In the genomic region with DNA sequence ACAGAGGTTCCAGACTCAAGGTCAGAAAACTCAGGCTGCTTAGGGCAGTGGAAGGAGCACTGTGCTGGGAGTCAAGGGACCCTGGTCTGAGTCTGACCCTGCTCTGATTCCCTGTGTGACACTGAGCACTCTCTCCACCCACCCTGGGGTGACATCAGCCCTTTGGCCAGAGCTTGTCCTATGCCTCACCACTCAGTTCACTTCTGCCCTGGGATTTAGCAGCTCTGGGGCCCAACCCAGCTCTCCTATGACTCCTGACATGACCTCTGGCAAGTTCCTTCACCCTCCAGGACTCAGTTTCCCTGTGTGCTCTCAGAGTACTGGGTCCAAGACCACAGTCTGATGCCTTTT, we compare ENCODE assay signal across 14 cellular contexts.
DNase-seq lines count a peak whose midpoint lies in the region; ATAC-seq, FAIRE-seq and TF ChIP-seq lines count a peak whose summit lies in the region.
"Had no signal": no experiment of that assay in that cellular context is flagged by ENCODE, and none has a peak within 500 bp of the region (broad histone marks: within the 10 kb centered on the region; RNA-seq: fewer than 3 reads in every experiment).

No MANE protein-coding gene starts in this region.

- H3K9me3 ChIP-seq in A549, result no peaks in the 10 kb centered on the region
- H3K9me3 ChIP-seq: thoracic aorta had no signal

- no peak for TF ChIP-seq EP300 in A549 (IDR thresholded peaks at IDR 0.05)

- no peak overlapping the region for H3K27ac Mint-ChIP-seq in type B pancreatic cell
- H3K27ac Mint-ChIP-seq: activated naive CD8-positive, alpha-beta T cell treated with anti-CD3 and anti-CD28 coated beads, Interleukin-2, amount 50 U/mL, for 24 hours; progenitor cell of endocrine pancreas; T-cell had no signal

- FAIRE-seq in A549 (lab: Jason Lieb, UNC), result no peak

- ATAC-seq in A549, result peak; percentile 28 to 61; a peak in 4 of 6 replicates
- peak; percentile 16 for ATAC-seq in GM19372 (IDR thresholded peaks at IDR 0.05; ENCODE audit: low read depth, unreplicated experiment)
- peak; percentile 18 for ATAC-seq in HG03039 (IDR thresholded peaks at IDR 0.05; ENCODE audit: unreplicated experiment)

- no peak overlapping the region for H3K27ac ChIP-seq in A549
- H3K27ac ChIP-seq: thoracic aorta had no signal

- POLR2A ChIA-PET in A549 (lab: Yijun Ruan, JAX), result no interaction called here

- no peaks in the 10 kb centered on the region for H3K4me1 ChIP-seq in A549

- no peak overlapping the region for H3K4me3 ChIP-seq in A549
- H3K4me3 ChIP-seq: thoracic aorta had no signal

- H3K9me3 Mint-ChIP-seq in type B pancreatic cell, result no peaks in the 10 kb centered on the region
- H3K9me3 Mint-ChIP-seq: activated naive CD8-positive, alpha-beta T cell treated with anti-CD3 and anti-CD28 coated beads, Interleukin-2, amount 50 U/mL, for 24 hours; T-cell had no signal

- TF ChIP-seq RAD21 in A549 (conservative IDR thresholded peaks at IDR 0.05 in 1 of 2, IDR thresholded peaks at IDR 0.05 in 1 of 2), result no peak

- H3K4me1 Mint-ChIP-seq in type B pancreatic cell (ENCODE audit: unreplicated experiment), result peaks cover 4% of the 10 kb centered on the region
- H3K4me1 Mint-ChIP-seq: activated naive CD8-positive, alpha-beta T cell treated with anti-CD3 and anti-CD28 coated beads, Interleukin-2, amount 50 U/mL, for 24 hours; T-cell had no signal

- TF ChIP-seq CTCF in A549 (IDR thresholded peaks at IDR 0.05), result no peak
- no peak for TF ChIP-seq CTCF in type B pancreatic cell (conservative IDR thresholded peaks at IDR 0.05)

- DNase-seq in A549 (ENCODE audit: low read depth in 1 of 2, low spot score in 1 of 2) (no peak), dermis blood vessel endothelial cell (peak; percentile 4), type B pancreatic cell (ENCODE audit: extremely low spot score, unreplicated experiment) (no peak), SW480 (ENCODE audit: low spot score) (no peak), activated T-cell treated with anti-CD3 and anti-CD28 coated beads for 4 hours (no peak)
- DNase-seq in activated effector memory CD4-positive, alpha-beta T cell treated with Interleukin-2 at 50 U/mL for 16 hours, result no peak
- DNase-seq: GOT3, NCI-H1048 had no signal

- peaks cover 41% of the 10 kb centered on the region for H3K27me3 Mint-ChIP-seq in type B pancreatic cell
- H3K27me3 Mint-ChIP-seq: activated naive CD8-positive, alpha-beta T cell treated with anti-CD3 and anti-CD28 coated beads, Interleukin-2, amount 50 U/mL, for 24 hours had no signal

- CTCF ChIA-PET in A549 (lab: Yijun Ruan, JAX), result interaction anchor here (0.8 to 5.2 kb wide), 46 partner anchors 9 to 1442 kb away, joined by 3 to 60 read pairs (median 5); no protein-coding TSS in a partner anchor

- TF ChIP-seq POLR2A in A549 (IDR thresholded peaks at IDR 0.05; ENCODE audit: low read length), result no peak

- H3K4me3 Mint-ChIP-seq in type B pancreatic cell, result no peak overlapping the region
- H3K4me3 Mint-ChIP-seq: activated naive CD8-positive, alpha-beta T cell treated with anti-CD3 and anti-CD28 coated beads, Interleukin-2, amount 50 U/mL, for 24 hours; T-cell had no signal

- H3K4me2 ChIP-seq in A549, result no peak overlapping the region

- H3K36me3 Mint-ChIP-seq in type B pancreatic cell, result no peaks in the 10 kb centered on the region
- H3K36me3 Mint-ChIP-seq: T-cell had no signal

TF ChIP-seq in A549, 52 proteins besides CTCF, POLR2A, EP300 and RAD21:
- TF ChIP-seq, protein P1, sequence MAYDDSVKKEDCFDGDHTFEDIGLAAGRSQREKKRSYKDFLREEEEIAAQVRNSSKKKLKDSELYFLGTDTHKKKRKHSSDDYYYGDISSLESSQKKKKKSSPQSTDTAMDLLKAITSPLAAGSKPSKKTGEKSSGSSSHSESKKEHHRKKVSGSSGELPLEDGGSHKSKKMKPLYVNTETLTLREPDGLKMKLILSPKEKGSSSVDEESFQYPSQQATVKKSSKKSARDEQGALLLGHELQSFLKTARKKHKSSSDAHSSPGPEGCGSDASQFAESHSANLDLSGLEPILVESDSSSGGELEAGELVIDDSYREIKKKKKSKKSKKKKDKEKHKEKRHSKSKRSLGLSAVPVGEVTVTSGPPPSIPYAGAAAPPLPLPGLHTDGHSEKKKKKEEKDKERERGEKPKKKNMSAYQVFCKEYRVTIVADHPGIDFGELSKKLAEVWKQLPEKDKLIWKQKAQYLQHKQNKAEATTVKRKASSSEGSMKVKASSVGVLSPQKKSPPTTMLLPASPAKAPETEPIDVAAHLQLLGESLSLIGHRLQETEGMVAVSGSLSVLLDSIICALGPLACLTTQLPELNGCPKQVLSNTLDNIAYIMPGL (CRISPR knock-in tag; IDR thresholded peaks at IDR 0.05; ENCODE audit: borderline replicate concordance), result no peak
- no peak for TF ChIP-seq JUN (IDR thresholded peaks at IDR 0.05)
- TF ChIP-seq FOSL2 (IDR thresholded peaks at IDR 0.05), result no peak
- no peak for TF ChIP-seq FOSL2 (CRISPR knock-in tag; IDR thresholded peaks at IDR 0.05)
- no peak for TF ChIP-seq CBX8 (IDR thresholded peaks at IDR 0.05)
- TF ChIP-seq, protein P2, sequence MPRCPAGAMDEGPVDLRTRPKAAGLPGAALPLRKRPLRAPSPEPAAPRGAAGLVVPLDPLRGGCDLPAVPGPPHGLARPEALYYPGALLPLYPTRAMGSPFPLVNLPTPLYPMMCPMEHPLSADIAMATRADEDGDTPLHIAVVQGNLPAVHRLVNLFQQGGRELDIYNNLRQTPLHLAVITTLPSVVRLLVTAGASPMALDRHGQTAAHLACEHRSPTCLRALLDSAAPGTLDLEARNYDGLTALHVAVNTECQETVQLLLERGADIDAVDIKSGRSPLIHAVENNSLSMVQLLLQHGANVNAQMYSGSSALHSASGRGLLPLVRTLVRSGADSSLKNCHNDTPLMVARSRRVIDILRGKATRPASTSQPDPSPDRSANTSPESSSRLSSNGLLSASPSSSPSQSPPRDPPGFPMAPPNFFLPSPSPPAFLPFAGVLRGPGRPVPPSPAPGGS (IDR thresholded peaks at IDR 0.05), result no peak
- no peak for TF ChIP-seq ZC3H11A (IDR thresholded peaks at IDR 0.05)
- TF ChIP-seq MAFK (IDR thresholded peaks at IDR 0.05; ENCODE audit: partially characterized antibody), result no peak
- TF ChIP-seq, protein P3, sequence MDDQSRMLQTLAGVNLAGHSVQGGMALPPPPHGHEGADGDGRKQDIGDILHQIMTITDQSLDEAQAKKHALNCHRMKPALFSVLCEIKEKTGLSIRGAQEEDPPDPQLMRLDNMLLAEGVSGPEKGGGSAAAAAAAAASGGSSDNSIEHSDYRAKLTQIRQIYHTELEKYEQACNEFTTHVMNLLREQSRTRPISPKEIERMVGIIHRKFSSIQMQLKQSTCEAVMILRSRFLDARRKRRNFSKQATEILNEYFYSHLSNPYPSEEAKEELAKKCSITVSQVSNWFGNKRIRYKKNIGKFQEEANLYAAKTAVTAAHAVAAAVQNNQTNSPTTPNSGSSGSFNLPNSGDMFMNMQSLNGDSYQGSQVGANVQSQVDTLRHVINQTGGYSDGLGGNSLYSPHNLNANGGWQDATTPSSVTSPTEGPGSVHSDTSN (IDR thresholded peaks at IDR 0.05), result no peak
- TF ChIP-seq, protein P4, sequence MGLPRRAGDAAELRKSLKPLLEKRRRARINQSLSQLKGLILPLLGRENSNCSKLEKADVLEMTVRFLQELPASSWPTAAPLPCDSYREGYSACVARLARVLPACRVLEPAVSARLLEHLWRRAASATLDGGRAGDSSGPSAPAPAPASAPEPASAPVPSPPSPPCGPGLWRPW (IDR thresholded peaks at IDR 0.05), result no peak
- TF ChIP-seq HEYL (CRISPR knock-in tag; IDR thresholded peaks at IDR 0.05), result no peak
- no peak for TF ChIP-seq EHMT2 (IDR thresholded peaks at IDR 0.05; ENCODE audit: low read depth)
- TF ChIP-seq ZSCAN20 (CRISPR knock-in tag; IDR thresholded peaks at IDR 0.05), result no peak
- no peak for TF ChIP-seq RCOR1 (IDR thresholded peaks at IDR 0.05; ENCODE audit: low read depth, low read length)
- TF ChIP-seq SREBF2 (IDR thresholded peaks at IDR 0.05), result no peak
- no peak for TF ChIP-seq TP53 (CRISPR knock-in tag; IDR thresholded peaks at IDR 0.05)
- TF ChIP-seq RNF2 (IDR thresholded peaks at IDR 0.05; ENCODE audit: borderline replicate concordance, low read depth), result no peak
